In the genomic region with DNA sequence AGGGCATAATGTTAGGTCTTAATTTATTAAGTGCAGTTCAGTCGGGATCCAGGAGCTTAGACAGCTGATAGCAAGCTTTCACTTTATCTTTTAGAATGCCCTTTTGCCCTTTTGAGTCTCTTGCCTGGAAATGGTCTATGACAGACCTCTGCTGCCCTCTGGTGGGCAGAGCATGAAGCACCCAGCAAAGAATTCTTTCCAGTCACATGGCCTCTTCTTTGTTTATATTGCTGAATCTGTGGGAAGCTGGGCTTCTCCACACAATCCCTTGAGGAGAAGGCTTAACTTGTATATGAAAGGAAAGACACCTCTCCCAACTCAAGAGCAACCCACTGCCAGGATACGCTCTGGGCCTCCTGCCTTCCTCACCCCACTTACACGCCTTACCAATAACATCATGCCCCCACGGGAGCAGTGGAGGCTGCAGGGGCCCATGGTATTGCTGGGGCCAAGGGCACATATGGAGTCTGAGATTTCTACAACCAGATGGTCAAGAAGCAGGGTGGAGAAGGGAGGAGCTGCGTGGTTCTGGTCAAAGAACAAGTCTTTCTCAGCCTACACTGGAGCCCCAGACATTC, we compare ENCODE assay signal across 8 cellular contexts. TPM values are rescaled to one million over a fixed set of nuclear protein-coding genes. Genes with fewer than 3 reads are reported as not detected.
DNase-seq lines count a peak whose midpoint lies in the region; ATAC-seq and TF ChIP-seq lines count a peak whose summit lies in the region.

No MANE protein-coding gene starts in this region.

- H3K36me3 ChIP-seq in GM06990 (ENCODE audit: control insufficient read depth, insufficient read depth, low read length), result no peaks in the 10 kb centered on the region
- H3K36me3 ChIP-seq in upper lobe of left lung, result no peaks in the 10 kb centered on the region

- peak; percentile 61 to 72 for ATAC-seq in activated naive CD4-positive, alpha-beta T cell treated with anti-CD3 and anti-CD28 coated beads, Interleukin-2, amount 50 U/mL, for 72 hours
- peak; percentile 89 to 90 for ATAC-seq in upper lobe of left lung (ENCODE audit: low FRiP score in 2 of 2)
- no peak for ATAC-seq in GM21723 (IDR thresholded peaks at IDR 0.05; ENCODE audit: unreplicated experiment)

- TF ChIP-seq POLR2A in upper lobe of left lung (IDR thresholded peaks at IDR 0.05), result no peak

- 45 to 47% methylated on average over 5 of the region's 5 CpGs for WGBS in upper lobe of left lung, 2 donors

- H3K4me3 ChIP-seq in GM06990 (replicated peaks; ENCODE audit: low read depth, low read length), result no peak overlapping the region
- no peak overlapping the region for H3K4me3 ChIP-seq in upper lobe of left lung

- no peaks in the 10 kb centered on the region for H3K9me3 Mint-ChIP-seq in activated naive CD4-positive, alpha-beta T cell treated with anti-CD3 and anti-CD28 coated beads, Interleukin-2, amount 50 U/mL, for 72 hours

- H3K27ac ChIP-seq in upper lobe of left lung, result peak overlapping the region in 3 of 4 donors; percentile 53 to 61 (median 59)

- H3K9me3 ChIP-seq in upper lobe of left lung, result no peaks in the 10 kb centered on the region

- H3K36me3 Mint-ChIP-seq in activated naive CD4-positive, alpha-beta T cell treated with anti-CD3 and anti-CD28 coated beads, Interleukin-2, amount 50 U/mL, for 72 hours, result no peaks in the 10 kb centered on the region

- intact Hi-C loops in cardiac septum (cut with DNase I) (loop anchor here (2.0 kb wide), 2 partner anchors 226 to 452 kb away; no protein-coding TSS in a partner anchor), posterior vena cava (cut with DNase I) (loop anchor here (5.0 to 10.0 kb wide), 4 partner anchors 226 to 459 kb away; partner anchors contain the start of genes EPPIN (in 1 of the 2) and WFDC2 (in 1 of the 2))

- no peak for TF ChIP-seq EP300 in upper lobe of left lung (IDR thresholded peaks at IDR 0.05)

- peaks cover 5 to 15% (median 10%) of the 10 kb centered on the region in 4 donors for H3K4me1 ChIP-seq in upper lobe of left lung

- peak; percentile 84 for TF ChIP-seq CTCF in GM06990 (IDR thresholded peaks at IDR 0.05; ENCODE audit: insufficient read depth, low read length, poor library complexity, severe bottlenecking)
- TF ChIP-seq CTCF in upper lobe of left lung (IDR thresholded peaks at IDR 0.05), result peak; percentile 83 to 96 (median 93)

- no peaks in the 10 kb centered on the region for H3K27me3 ChIP-seq in GM06990 (replicated peaks; ENCODE audit: control insufficient read depth, insufficient read depth, low read length)
- H3K27me3 ChIP-seq in upper lobe of left lung, result no peaks in the 10 kb centered on the region

- no peak overlapping the region for H3K27ac Mint-ChIP-seq in activated naive CD4-positive, alpha-beta T cell treated with anti-CD3 and anti-CD28 coated beads, Interleukin-2, amount 50 U/mL, for 72 hours

- DNase-seq in GM06990 (ENCODE audit: extremely low read depth, insufficient read length) (no peak), NCI-H1092 (lab: John Stamatoyannopoulos, UW) (peak; percentile 57), SKM-1 (lab: John Stamatoyannopoulos, UW; ENCODE audit: unreplicated experiment) (peak; percentile 63), cardiac septum (ENCODE audit: low spot score) (peak; percentile 80), posterior vena cava (ENCODE audit: low spot score) (peak; percentile 91), upper lobe of left lung (peak in 1 of 2 donors; percentile 81)
- peak; percentile 75 to 80 for DNase-seq in activated naive CD4-positive, alpha-beta T cell treated with anti-CD3 and anti-CD28 coated beads, Interleukin-2, amount 50 U/mL, for 72 hours (ENCODE audit: low spot score in 2 of 2)

RNA-seq across cellular contexts. Expression of gene WFDC3, which starts 20.4 kb away (rescaled TPM):
- under 1 TPM; 0.31 to 0.34 TPM for total RNA-seq in activated naive CD4-positive, alpha-beta T cell treated with anti-CD3 and anti-CD28 coated beads, Interleukin-2, amount 50 U/mL, for 72 hours
- total RNA-seq in cardiac septum, result 2.0 TPM
- total RNA-seq in posterior vena cava, result 1 to 10 TPM in 1 of 2 donors, not detected in 1; 4.7 TPM
- total RNA-seq in upper lobe of left lung, result 1 to 10 TPM in 4 of 6 donors, under 1 TPM in 1, not detected in 1; 1.00 to 7.1 (median 2.4) TPM

RNA-seq across cellular contexts. Expression of gene DNTTIP1, which starts 20.5 kb away (rescaled TPM):
- total RNA-seq in activated naive CD4-positive, alpha-beta T cell treated with anti-CD3 and anti-CD28 coated beads, Interleukin-2, amount 50 U/mL, for 72 hours, result 10 to 100 TPM; 23.2 to 24.4 TPM
- 26.3 TPM for total RNA-seq in cardiac septum
- 10 to 100 TPM; 20.3 to 23.7 TPM for total RNA-seq in posterior vena cava
- total RNA-seq in upper lobe of left lung, result 10 to 100 TPM; 36.8 to 61.8 (median 46.5) TPM

RNA-seq across cellular contexts. Expression of gene UBE2C, which starts 41.2 kb away (rescaled TPM):
- total RNA-seq in activated naive CD4-positive, alpha-beta T cell treated with anti-CD3 and anti-CD28 coated beads, Interleukin-2, amount 50 U/mL, for 72 hours, result 100 to 1,000 TPM; 200 to 371 TPM
- total RNA-seq in cardiac septum (0.38 TPM), posterior vena cava (under 1 TPM in 1 of 2 donors, not detected in 1; 0.79 TPM), upper lobe of left lung (10 to 100 TPM in 1 of 6 donors, 1 to 10 TPM in 3, not detected in 2; 1.1 to 12.5 (median 3.5) TPM)

RNA-seq across cellular contexts. Expression of gene SPINT4, which starts 49.1 kb away (rescaled TPM):
- not detected for total RNA-seq in activated naive CD4-positive, alpha-beta T cell treated with anti-CD3 and anti-CD28 coated beads, Interleukin-2, amount 50 U/mL, for 72 hours
- not detected for total RNA-seq in cardiac septum
- not detected for total RNA-seq in posterior vena cava
- total RNA-seq in upper lobe of left lung, result not detected

RNA-seq across cellular contexts. Expression of gene TNNC2, which starts 55.8 kb away (rescaled TPM):
- not detected for total RNA-seq in activated naive CD4-positive, alpha-beta T cell treated with anti-CD3 and anti-CD28 coated beads, Interleukin-2, amount 50 U/mL, for 72 hours
- total RNA-seq in cardiac septum (not detected), posterior vena cava (under 1 TPM; 0.48 to 0.60 TPM), upper lobe of left lung (1 to 10 TPM in 1 of 6 donors, under 1 TPM in 2, not detected in 3; 0.37 to 1.1 (median 0.80) TPM)

Comparison
In these comparisons a context has a peak if more than half of its experiments do, and no peak if none do; other contexts are left out.
1. RNA of gene UBE2C, which starts 41.2 kb away (total RNA-seq): 200 to 371 TPM in activated naive CD4-positive, alpha-beta T cell treated with anti-CD3 and anti-CD28 coated beads, Interleukin-2, amount 50 U/mL, for 72 hours; 1.1 to 12.5 TPM in upper lobe of left lung, 0.79 TPM in posterior vena cava and 0.38 TPM in cardiac septum (single experiment); every median in the first group is over 10 times any median in the second.